19 cellular contexts compared by ENCODE assay signal in genomic region chr2:216616083-216616678, GRCh38.
"Had no signal": no experiment of that assay in that cellular context is flagged by ENCODE, and none has a peak within 500 bp of the region (broad histone marks: within the 10 kb centered on the region; RNA-seq: fewer than 3 reads in every experiment).

No MANE protein-coding gene starts in this region.

- ATAC-seq: gastrocnemius medialis; left lung; lower lobe of right lung; natural killer cell; stimulated activated naive CD8-positive, alpha-beta T cell treated with anti-CD3 and anti-CD28 coated beads, Interleukin-15, Interleukin-2, amounts not matched to agents 100 U/mL and 50 U/mL, for 24 hours had no signal

- H3K9me3 ChIP-seq: esophagus muscularis mucosa, gastrocnemius medialis, left lung, lower lobe of right lung, pancreas, suprapubic skin, thyroid gland had no signal

- H3K4me2 ChIP-seq: smooth muscle cell had no signal

- H3K27me3 ChIP-seq: dorsolateral prefrontal cortex, esophagus muscularis mucosa, gastrocnemius medialis, left lung, pancreas, suprapubic skin, thyroid gland had no signal

- H3K36me3 ChIP-seq: esophagus muscularis mucosa, gastrocnemius medialis, left lung, lower lobe of right lung, pancreas, suprapubic skin, thyroid gland had no signal

- H3K27ac ChIP-seq: dorsolateral prefrontal cortex, epithelial cell of prostate, esophagus muscularis mucosa, gastrocnemius medialis, left lung, lower lobe of right lung, suprapubic skin, thyroid gland had no signal

- H3K4me1 ChIP-seq: gastrocnemius medialis, lower lobe of right lung, thyroid gland had no signal

- DNase-seq: cortex of kidney; dorsolateral prefrontal cortex; effector memory CD4-positive, alpha-beta T cell; gastrocnemius medialis; glutamatergic neuron; islet precursor cell; left lung; lower lobe of right lung; natural killer cell; occipital lobe; right cardiac atrium; stimulated activated CD4-positive, alpha-beta T cell treated with anti-CD3 and anti-CD28 coated beads, Interleukin-2, amount 100 ng/mL, for 48 hours; stimulated activated naive CD8-positive, alpha-beta T cell treated with anti-CD3 and anti-CD28 coated beads, Interleukin-15, Interleukin-2, amounts not matched to agents 100 U/mL and 50 U/mL, for 24 hours; thyroid gland had no signal

- H3K4me3 ChIP-seq: dorsolateral prefrontal cortex, esophagus muscularis mucosa, gastrocnemius medialis, left lung, lower lobe of right lung, pancreas, smooth muscle cell, suprapubic skin, thyroid gland had no signal
